Comparison of ENCODE assay signal across 14 cellular contexts in genomic region chr9:16681659-16681990, GRCh38.
DNase-seq lines count a peak whose midpoint lies in the region; TF ChIP-seq lines count a peak whose summit lies in the region.
"Had no signal": no experiment of that assay in that cellular context is flagged by ENCODE, and none has a peak within 500 bp of the region (broad histone marks: within the 10 kb centered on the region; RNA-seq: fewer than 3 reads in every experiment).

No MANE protein-coding gene starts in this region.

- H2BK12ac ChIP-seq in H9 (ENCODE audit: insufficient read length, low read depth, low read length) = no peak overlapping the region

- no peak overlapping the region for H2AK5ac ChIP-seq in H9 (ENCODE audit: insufficient read length, low read length)

- H3K4me1 Mint-ChIP-seq in H9 (peaks cover 42 to 44% of the 10 kb centered on the region in 2 experiments), neural progenitor cell (peaks cover 34% of the 10 kb centered on the region)

- TF ChIP-seq EP300 in sigmoid colon (IDR thresholded peaks at IDR 0.05) = no peak

- no peak overlapping the region for H2BK120ac ChIP-seq in H9 (ENCODE audit: low read depth, low read length, poor library complexity, severe bottlenecking)

- H3K14ac ChIP-seq in H9 (ENCODE audit: insufficient read depth, low read length) = no peak overlapping the region

- H3K36me3 ChIP-seq in SJCRH30 (0 out of 2 replicates have a peak, but pooled peaks cover 5% of the 10 kb centered on the region), sigmoid colon (no peaks in the 10 kb centered on the region), neural progenitor cell (no peaks in the 10 kb centered on the region), tibial artery (no peaks in the 10 kb centered on the region)
- H3K36me3 ChIP-seq: BE2C, Peyer's patch had no signal

- H2BK15ac ChIP-seq in H9 (ENCODE audit: low read depth, low read length) = no peak overlapping the region

- H3K23ac ChIP-seq in H9 (ENCODE audit: insufficient read length, low read depth, low read length) = no peak overlapping the region

- no CpG with 5 or more reads among the region's 7 CpGs for WGBS in H9 (ENCODE audit: extremely low coverage, insufficient read length, low lambda C conversion rate)
- 80 to 89% methylated on average over 7 of the region's 7 CpGs for WGBS in sigmoid colon, 2 donors

- no peak for TF ChIP-seq CTCF in H9 (conservative IDR thresholded peaks at IDR 0.05)
- no peak for TF ChIP-seq CTCF in sigmoid colon (IDR thresholded peaks at IDR 0.05)
- no peak for TF ChIP-seq CTCF in neural progenitor cell (IDR thresholded peaks at IDR 0.05)
- TF ChIP-seq CTCF in tibial artery (IDR thresholded peaks at IDR 0.05) = no peak

- H3K27ac Mint-ChIP-seq in H9 (peak overlapping the region; percentile 25 to 77 (median 37); a peak in 5 of 7 replicates), neural progenitor cell (no peak overlapping the region)

- no peak overlapping the region for H4K91ac ChIP-seq in H9 (ENCODE audit: insufficient read length, low read depth, low read length)

- no peaks in the 10 kb centered on the region for H3F3A ChIP-seq in neural progenitor cell (ENCODE audit: low read depth)

- H3K36me3 Mint-ChIP-seq in H9 (ENCODE audit: insufficient read depth in 1 of 3, low read depth in 3 of 3) = no peaks in the 10 kb centered on the region
- no peaks in the 10 kb centered on the region for H3K36me3 Mint-ChIP-seq in neural progenitor cell

- no peak overlapping the region for H3T11ph ChIP-seq in H9 (ENCODE audit: low read length)

- no peaks in the 10 kb centered on the region for H3K23me2 ChIP-seq in H9 (ENCODE audit: insufficient read length, low read depth, low read length, poor library complexity, severe bottlenecking)

- H4K8ac ChIP-seq in H9 (replicated peaks; ENCODE audit: insufficient read length, low read depth, low read length) = no peak overlapping the region

- no peak overlapping the region for H2BK20ac ChIP-seq in H9 (ENCODE audit: low read depth, low read length, poor library complexity, severe bottlenecking)

- no peak overlapping the region for H3K4me3 ChIP-seq in SJCRH30
- no peak overlapping the region for H3K4me3 ChIP-seq in sigmoid colon
- no peak overlapping the region for H3K4me3 ChIP-seq in neural progenitor cell
- no peak overlapping the region for H3K4me3 ChIP-seq in tibial artery
- H3K4me3 ChIP-seq: Peyer's patch had no signal

- no peaks in the 10 kb centered on the region for H3K27me3 ChIP-seq in H9 (ENCODE audit: insufficient read depth, low read length)
- no peaks in the 10 kb centered on the region for H3K27me3 ChIP-seq in SJCRH30
- H3K27me3 ChIP-seq in sigmoid colon = no peaks in the 10 kb centered on the region
- H3K27me3 ChIP-seq in neural progenitor cell = no peaks in the 10 kb centered on the region
- H3K27me3 ChIP-seq in tibial artery = no peaks in the 10 kb centered on the region
- H3K27me3 ChIP-seq: BE2C, Peyer's patch had no signal

- no peak overlapping the region for H3K4ac ChIP-seq in H9 (ENCODE audit: low read depth, low read length)

- no peaks in the 10 kb centered on the region for H4K20me1 ChIP-seq in H9 (ENCODE audit: control insufficient read depth, insufficient read depth, insufficient read length)
- H4K20me1 ChIP-seq in neural progenitor cell (ENCODE audit: low read depth) = no peaks in the 10 kb centered on the region

- no peak overlapping the region for H2AFZ ChIP-seq in H9 (ENCODE audit: low read length)
- H2AFZ ChIP-seq in neural progenitor cell (replicated peaks) = no peak overlapping the region

- no peak overlapping the region for H3K18ac ChIP-seq in H9 (ENCODE audit: insufficient read length, low read depth, low read length)

- intact Hi-C loops in sigmoid colon (cut with DNase I) (no loop called here), tibial artery (cut with DNase I; ENCODE audit: low total_unique reads) (no loop called here)

- no peaks in the 10 kb centered on the region for H3K79me1 ChIP-seq in H9 (ENCODE audit: insufficient read depth, low read depth, low read length, poor library complexity, severe bottlenecking)

- H3K27me3 Mint-ChIP-seq in H9 (ENCODE audit: low read depth) = no peaks in the 10 kb centered on the region
- peaks cover 3% of the 10 kb centered on the region for H3K27me3 Mint-ChIP-seq in neural progenitor cell (ENCODE audit: insufficient read depth, low read depth)

- H3K4me1 ChIP-seq in H9 (ENCODE audit: insufficient read depth, low read length) = peaks cover 5% of the 10 kb centered on the region; the same call in 1 of the 2 replicates
- H3K4me1 ChIP-seq in SJCRH30 = peaks cover 17% of the 10 kb centered on the region
- H3K4me1 ChIP-seq in sigmoid colon = peaks cover 0 to 56% (median 41%) of the 10 kb centered on the region in 4 donors
- peaks cover 16% of the 10 kb centered on the region for H3K4me1 ChIP-seq in neural progenitor cell
- H3K4me1 ChIP-seq in tibial artery = no peaks in the 10 kb centered on the region
- H3K4me1 ChIP-seq: BE2C, Peyer's patch had no signal

- H3K79me2 ChIP-seq in H9 (ENCODE audit: insufficient read depth, low read length) (no peaks in the 10 kb centered on the region), neural progenitor cell (ENCODE audit: low read depth) (no peaks in the 10 kb centered on the region)

- no peak for TF ChIP-seq POLR2A in sigmoid colon (IDR thresholded peaks at IDR 0.05)

- H3K9me3 Mint-ChIP-seq in H9 (no peaks in the 10 kb centered on the region), neural progenitor cell (no peaks in the 10 kb centered on the region)

- H2BK5ac ChIP-seq in H9 (ENCODE audit: insufficient read length, low read length) = no peak overlapping the region

- DNase-seq in H9 (no peak), SJCRH30 (no peak), glomerular visceral epithelial cell (ENCODE audit: extremely low spot score) (peak; percentile 73), sigmoid colon (no peak), neural progenitor cell (ENCODE audit: low spot score) (no peak), tibial artery (no peak), anterior cingulate cortex (lab: John Stamatoyannopoulos, UW) (no peak), DMS 273 treated with DMSO at 0.1 percent for 48 hours (lab: John Stamatoyannopoulos, UW) (no peak)
- DNase-seq: BE2C, NCI-H1930, NCI-H2171, NCI-H82, Peyer's patch, SHP77 treated with DMSO at 0.1 percent for 48 hours had no signal

- H3K9me3 ChIP-seq in H9 (ENCODE audit: control insufficient read depth, low read depth, low read length) (no peaks in the 10 kb centered on the region), SJCRH30 (replicated peaks) (no peaks in the 10 kb centered on the region), sigmoid colon (no peaks in the 10 kb centered on the region), neural progenitor cell (ENCODE audit: low read depth) (no peaks in the 10 kb centered on the region), tibial artery (no peaks in the 10 kb centered on the region)
- H3K9me3 ChIP-seq: BE2C, Peyer's patch had no signal

- no peak overlapping the region for H3K9ac ChIP-seq in H9 (ENCODE audit: extremely low read depth, insufficient read length, low read length)
- H3K9ac ChIP-seq in neural progenitor cell = no peak overlapping the region

- H3K27ac ChIP-seq in H9 (ENCODE audit: insufficient read length, low read depth, low read length) = no peak overlapping the region
- H3K27ac ChIP-seq in SJCRH30 = peak overlapping the region; percentile 57
- H3K27ac ChIP-seq in sigmoid colon = peak overlapping the region in 3 of 4 donors; percentile 52 to 63 (median 57)
- no peak overlapping the region for H3K27ac ChIP-seq in neural progenitor cell
- H3K27ac ChIP-seq in tibial artery = no peak overlapping the region

- no peak overlapping the region for H3K4me2 ChIP-seq in H9 (ENCODE audit: insufficient read depth, insufficient read length, low read length)
- no peak overlapping the region for H3K4me2 ChIP-seq in neural progenitor cell

- H4K5ac ChIP-seq in H9 (ENCODE audit: insufficient read length, low read depth, low read length) = no peak overlapping the region

- H3K4me3 Mint-ChIP-seq in H9 = no peak overlapping the region
- no peak overlapping the region for H3K4me3 Mint-ChIP-seq in neural progenitor cell

- no peak overlapping the region for H3K56ac ChIP-seq in H9 (ENCODE audit: insufficient read length, low read depth, low read length)

Comparison
In these comparisons a context has a peak if more than half of its experiments do, and no peak if none do; other contexts are left out.
1. H3K27ac ChIP-seq: peak in SJCRH30 (single experiment) and sigmoid colon (3 of 4); none in H9 (single experiment), neural progenitor cell (single experiment) and tibial artery (0 of 2).